In genomic region chr19:11541238-11541637, GRCh38 we compare ENCODE assay signal across 23 cellular contexts. TPM values are rescaled to one million over a fixed set of nuclear protein-coding genes. Genes with fewer than 3 reads are reported as not detected.
DNase-seq lines count a peak whose midpoint lies in the region; ATAC-seq and TF ChIP-seq lines count a peak whose summit lies in the region.
"Had no signal": no experiment of that assay in that cellular context is flagged by ENCODE, and none has a peak within 500 bp of the region (broad histone marks: within the 10 kb centered on the region; RNA-seq: fewer than 3 reads in every experiment).

No MANE protein-coding gene starts in this region.

- peaks cover 0 to 44% of the 10 kb centered on the region in 2 donors for H3K36me3 ChIP-seq in gastroesophageal sphincter
- H3K36me3 ChIP-seq in tibial artery = peaks cover 32 to 46% (median 43%) of the 10 kb centered on the region in 3 donors
- H3K36me3 ChIP-seq: BE2C, thyroid gland, WERI-Rb-1 had no signal

- 38 to 55% methylated on average over 3 of the region's 3 CpGs for WGBS in gastroesophageal sphincter (ENCODE audit: low coverage in 1 of 2), 2 donors

- no peak for TF ChIP-seq CTCF in gastroesophageal sphincter (IDR thresholded peaks at IDR 0.05)
- no peak for TF ChIP-seq CTCF in tibial artery (IDR thresholded peaks at IDR 0.05)

- H3K27me3 ChIP-seq in gastroesophageal sphincter (peaks cover 8% of the 10 kb centered on the region), tibial artery (no peaks in the 10 kb centered on the region)
- H3K27me3 ChIP-seq: BE2C, thyroid gland had no signal

- no peak for DNase-seq in activated CD8-positive, alpha-beta memory T cell treated with anti-CD3 and anti-CD28 coated beads, Interleukin-2, amount 10 ng/mL, durations not matched to agents 7 days and 5 days
- DNase-seq in activated CD8-positive, alpha-beta memory T cell treated with anti-CD3 and anti-CD28 coated beads, Interleukin-2, amount 50 U/mL, for 48 hours = no peak
- DNase-seq in tibial artery = no peak
- no peak for DNase-seq in activated effector memory CD4-positive, alpha-beta T cell treated with anti-CD3 and anti-CD28 coated beads, Interleukin-2, amount 50 U/mL, for 16 hours
- no peak for DNase-seq in NCI-H2227 (lab: John Stamatoyannopoulos, UW; ENCODE audit: unreplicated experiment)
- DNase-seq: activated CD8-positive, alpha-beta T cell treated with anti-CD3 and anti-CD28 coated beads for 36 hours; activated T-cell treated with anti-CD3 and anti-CD28 coated beads, Interleukin-2, amount 50 U/mL, for 48 hours; BE2C; Caco-2; cortex of kidney; HFFc6; Karpas-422; NCI-H1105; NCI-H526 treated with DMSO at 0.1 percent for 48 hours; OCI-M1; SIG-M5; stimulated activated CD4-positive, alpha-beta T cell treated with anti-CD3 and anti-CD28 coated beads, Interleukin-12 subunit alpha, Interleukin-12 subunit beta, amount 100 ng/mL, for 4 hours; T-helper 17 cell; thyroid gland; WERI-Rb-1 had no signal

- H3K4me1 ChIP-seq in gastroesophageal sphincter = peaks cover 0 to 89% (median 3%) of the 10 kb centered on the region in 3 donors
- H3K4me1 ChIP-seq in tibial artery = peaks cover 0 to 66% (median 31%) of the 10 kb centered on the region in 4 donors
- H3K4me1 ChIP-seq: BE2C, Caco-2 had no signal

- no peaks in the 10 kb centered on the region for H3K9me3 ChIP-seq in gastroesophageal sphincter
- H3K9me3 ChIP-seq in tibial artery = no peaks in the 10 kb centered on the region
- H3K9me3 ChIP-seq: BE2C, Caco-2, thyroid gland had no signal

- H3K36me3 Mint-ChIP-seq in activated CD8-positive, alpha-beta memory T cell treated with anti-CD3 and anti-CD28 coated beads, Interleukin-2, amount 10 ng/mL, durations not matched to agents 7 days and 5 days = no peaks in the 10 kb centered on the region
- H3K36me3 Mint-ChIP-seq: activated naive CD4-positive, alpha-beta T cell treated with anti-CD3 and anti-CD28 coated beads, Interleukin-2, amount 50 U/mL, for 72 hours; mesothelial cell of epicardium had no signal

- CTCF ChIA-PET in activated CD8-positive, alpha-beta memory T cell treated with anti-CD3 and anti-CD28 coated beads, Interleukin-2, amount 10 ng/mL, durations not matched to agents 7 days and 5 days (lab: Charles Lee) = no interaction called here

- no peak for TF ChIP-seq POLR2A in gastroesophageal sphincter (IDR thresholded peaks at IDR 0.05)

- no peaks in the 10 kb centered on the region for H3K9me3 Mint-ChIP-seq in activated CD8-positive, alpha-beta memory T cell treated with anti-CD3 and anti-CD28 coated beads, Interleukin-2, amount 10 ng/mL, durations not matched to agents 7 days and 5 days (ENCODE audit: low read depth)
- H3K9me3 Mint-ChIP-seq: activated CD8-positive, alpha-beta T cell treated with anti-CD3 and anti-CD28 coated beads for 36 hours; activated naive CD4-positive, alpha-beta T cell treated with anti-CD3 and anti-CD28 coated beads, Interleukin-2, amount 50 U/mL, for 72 hours; HFFc6; mesothelial cell of epicardium had no signal

- no peak overlapping the region for H3K4me3 Mint-ChIP-seq in activated CD8-positive, alpha-beta memory T cell treated with anti-CD3 and anti-CD28 coated beads, Interleukin-2, amount 10 ng/mL, durations not matched to agents 7 days and 5 days
- H3K4me3 Mint-ChIP-seq: activated CD8-positive, alpha-beta T cell treated with anti-CD3 and anti-CD28 coated beads for 36 hours; HFFc6; mesothelial cell of epicardium; T-helper 17 cell had no signal

- TF ChIP-seq EP300 in gastroesophageal sphincter (IDR thresholded peaks at IDR 0.05) = no peak

- no peak overlapping the region for H3K27ac Mint-ChIP-seq in activated CD8-positive, alpha-beta memory T cell treated with anti-CD3 and anti-CD28 coated beads, Interleukin-2, amount 10 ng/mL, durations not matched to agents 7 days and 5 days
- H3K27ac Mint-ChIP-seq: activated CD8-positive, alpha-beta T cell treated with anti-CD3 and anti-CD28 coated beads for 36 hours; activated naive CD4-positive, alpha-beta T cell treated with anti-CD3 and anti-CD28 coated beads, Interleukin-2, amount 50 U/mL, for 72 hours; HFFc6; mesothelial cell of epicardium; T-helper 17 cell had no signal

- peak overlapping the region; percentile 65 to 68 for H3K4me3 ChIP-seq in gastroesophageal sphincter
- peak overlapping the region; percentile 70 to 81 for H3K4me3 ChIP-seq in tibial artery
- H3K4me3 ChIP-seq: thyroid gland had no signal

- H3K4me1 Mint-ChIP-seq in activated CD8-positive, alpha-beta memory T cell treated with anti-CD3 and anti-CD28 coated beads, Interleukin-2, amount 10 ng/mL, durations not matched to agents 7 days and 5 days = peaks cover 14% of the 10 kb centered on the region

- peak overlapping the region; percentile 94 to 98 (median 96) for H3K27ac ChIP-seq in gastroesophageal sphincter
- peak overlapping the region; percentile 94 to 98 for H3K27ac ChIP-seq in tibial artery
- H3K27ac ChIP-seq: thyroid gland, WERI-Rb-1 had no signal

- intact Hi-C loops in tibial artery (cut with DNase I; ENCODE audit: low total_unique reads) = no loop called here

- H3K27me3 Mint-ChIP-seq in activated CD8-positive, alpha-beta memory T cell treated with anti-CD3 and anti-CD28 coated beads, Interleukin-2, amount 10 ng/mL, durations not matched to agents 7 days and 5 days = peaks cover 16% of the 10 kb centered on the region

- peak; percentile 42 for ATAC-seq in activated CD8-positive, alpha-beta memory T cell treated with anti-CD3 and anti-CD28 coated beads, Interleukin-2, amount 10 ng/mL, durations not matched to agents 7 days and 5 days
- no peak for ATAC-seq in gastroesophageal sphincter
- ATAC-seq: activated CD8-positive, alpha-beta T cell treated with anti-CD3 and anti-CD28 coated beads for 36 hours; activated naive CD4-positive, alpha-beta T cell treated with anti-CD3 and anti-CD28 coated beads, Interleukin-2, amount 50 U/mL, for 72 hours; T-helper 17 cell had no signal

RNA-seq across cellular contexts. Expression of gene CNN1, which starts 2.6 kb away (rescaled TPM):
- not detected for total RNA-seq in activated CD8-positive, alpha-beta memory T cell treated with anti-CD3 and anti-CD28 coated beads, Interleukin-2, amount 10 ng/mL, durations not matched to agents 7 days and 5 days
- 1,000 to 10,000 TPM; 2,283 to 3,774 (median 3,072) TPM for total RNA-seq in gastroesophageal sphincter
- total RNA-seq: activated CD8-positive, alpha-beta T cell treated with anti-CD3 and anti-CD28 coated beads for 36 hours; activated naive CD4-positive, alpha-beta T cell treated with anti-CD3 and anti-CD28 coated beads, Interleukin-2, amount 50 U/mL, for 72 hours had no signal

RNA-seq across cellular contexts. Expression of gene ECSIT, which starts 12.3 kb away (rescaled TPM):
- total RNA-seq in activated CD8-positive, alpha-beta memory T cell treated with anti-CD3 and anti-CD28 coated beads, Interleukin-2, amount 10 ng/mL, durations not matched to agents 7 days and 5 days = 10 to 100 TPM; 33.0 to 36.2 TPM
- total RNA-seq in gastroesophageal sphincter = 10 to 100 TPM; 50.1 to 88.3 (median 65.2) TPM

RNA-seq across cellular contexts. Expression of gene ELOF1, which starts 17.8 kb away (rescaled TPM):
- 10 to 100 TPM; 55.1 to 67.2 TPM for total RNA-seq in activated CD8-positive, alpha-beta memory T cell treated with anti-CD3 and anti-CD28 coated beads, Interleukin-2, amount 10 ng/mL, durations not matched to agents 7 days and 5 days
- 10 to 100 TPM; 19.1 to 49.4 (median 32.0) TPM for total RNA-seq in gastroesophageal sphincter

RNA-seq across cellular contexts. Expression of gene ZNF653, which starts 35.6 kb away (rescaled TPM):
- total RNA-seq in activated CD8-positive, alpha-beta memory T cell treated with anti-CD3 and anti-CD28 coated beads, Interleukin-2, amount 10 ng/mL, durations not matched to agents 7 days and 5 days = 10 to 100 TPM; 16.1 to 16.7 TPM
- total RNA-seq in gastroesophageal sphincter = 10 to 100 TPM in 2 of 4 donors, 1 to 10 TPM in 2; 5.1 to 20.4 (median 10.6) TPM

RNA-seq across cellular contexts. Expression of gene ACP5, which starts 36.2 kb away (rescaled TPM):
- total RNA-seq in activated CD8-positive, alpha-beta memory T cell treated with anti-CD3 and anti-CD28 coated beads, Interleukin-2, amount 10 ng/mL, durations not matched to agents 7 days and 5 days = 10 to 100 TPM; 34.1 to 58.8 TPM
- 10 to 100 TPM in 2 of 4 donors, 1 to 10 TPM in 2; 4.4 to 12.0 (median 9.8) TPM for total RNA-seq in gastroesophageal sphincter

Comparison
In these comparisons a context has a peak if more than half of its experiments do, and no peak if none do; other contexts are left out.
1. RNA of gene CNN1, which starts 2.6 kb away (total RNA-seq): 2,283 to 3,774 TPM in gastroesophageal sphincter; not detected in activated CD8-positive, alpha-beta memory T cell treated with anti-CD3 and anti-CD28 coated beads, Interleukin-2, amount 10 ng/mL, durations not matched to agents 7 days and 5 days; every median in the first group is over 1,000 times any median in the second.